Comparison of ENCODE assay signal across 1 cellular context in genomic region chrX:78514852-78515251, GRCh38.
TF ChIP-seq lines count a peak whose summit lies in the region.

No MANE protein-coding gene starts in this region.

TF ChIP-seq in H1, 55 proteins besides CTCF, POLR2A, EP300 and RAD21:
- TF ChIP-seq MAFK (IDR thresholded peaks at IDR 0.05; ENCODE audit: low read depth, low read length), result no peak
- TF ChIP-seq TEAD4 (IDR thresholded peaks at IDR 0.05; ENCODE audit: low read depth, low read length), result peak; percentile 42; the same call in 1 of the 2 replicates
- TF ChIP-seq TAF1 (IDR thresholded peaks at IDR 0.05; ENCODE audit: low read depth, low read length), result no peak
- TF ChIP-seq NANOG (IDR thresholded peaks at IDR 0.05; ENCODE audit: insufficient read depth, low read depth, low read length, poor library complexity, severe bottlenecking), result peak; percentile 91
- peak; percentile 94 for TF ChIP-seq TCF12 (IDR thresholded peaks at IDR 0.05; ENCODE audit: low read depth, low read length)
